Comparison of ENCODE assay signal across 11 cellular contexts in the genomic region with DNA sequence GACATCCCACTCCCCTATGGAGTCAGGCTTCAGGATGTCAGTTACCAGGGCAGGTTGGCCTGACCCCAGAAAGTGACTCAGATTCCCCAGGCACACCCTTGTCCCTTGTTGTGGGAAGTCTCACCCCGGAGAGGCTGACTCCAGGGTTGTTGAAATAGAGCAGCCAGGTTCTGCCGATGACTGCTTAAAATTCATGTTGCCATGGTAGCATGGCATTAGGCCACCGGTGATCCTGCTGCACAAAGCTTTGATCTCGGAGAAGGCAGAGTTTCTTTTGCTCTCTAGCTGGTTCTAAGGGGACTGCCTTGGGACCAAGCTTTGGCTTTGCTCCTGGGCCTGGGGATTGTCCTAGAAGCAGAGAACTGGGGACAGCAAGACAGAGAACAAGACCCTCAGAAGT.
DNase-seq lines count a peak whose midpoint lies in the region; ATAC-seq, FAIRE-seq and TF ChIP-seq lines count a peak whose summit lies in the region.
"Had no signal": no experiment of that assay in that cellular context is flagged by ENCODE, and none has a peak within 500 bp of the region (broad histone marks: within the 10 kb centered on the region; RNA-seq: fewer than 3 reads in every experiment).

No MANE protein-coding gene starts in this region.

- CTCF ChIA-PET in activated CD4-positive, alpha-beta T cell treated with anti-CD3 and anti-CD28 coated beads for 36 hours (lab: Charles Lee) = interaction anchor here (1.2 kb wide), 1 partner anchor 12 kb away, joined by 3 read pairs; no protein-coding TSS in a partner anchor

- no peaks in the 10 kb centered on the region for H3K9me3 ChIP-seq in right lobe of liver
- H3K9me3 ChIP-seq: BLaER1 treated with 17β-estradiol and CSF1 and Interleukin-3, amounts not matched to agents 10 nM and 100 nM had no signal

- no peak overlapping the region for H3K27ac Mint-ChIP-seq in activated CD4-positive, alpha-beta T cell treated with anti-CD3 and anti-CD28 coated beads for 36 hours
- peak overlapping the region; percentile 28 for H3K27ac Mint-ChIP-seq in stimulated activated naive CD8-positive, alpha-beta T cell treated with anti-CD3 and anti-CD28 coated beads, Interleukin-15, Interleukin-2, amounts not matched to agents 100 ng/mL and 50 ng/mL, for 24 hours
- H3K27ac Mint-ChIP-seq in CD14-positive monocyte = no peak overlapping the region
- H3K27ac Mint-ChIP-seq: activated T-cell treated with anti-CD3 and anti-CD28 coated beads, Interleukin-2, amount 50 U/mL, for 72 hours had no signal

- peak; percentile 63 for ATAC-seq in activated CD4-positive, alpha-beta T cell treated with anti-CD3 and anti-CD28 coated beads for 36 hours
- ATAC-seq in right lobe of liver (no peak), HG02970 (IDR thresholded peaks at IDR 0.05; ENCODE audit: low FRiP score, unreplicated experiment) (no peak)

- DNase-seq in activated CD4-positive, alpha-beta T cell treated with anti-CD3 and anti-CD28 coated beads for 36 hours = peak; percentile 36
- DNase-seq in activated CD4-positive, alpha-beta T cell treated with anti-CD3 and anti-CD28 coated beads, Interleukin-2, amount 50 U/mL, for 1 hour = no peak
- DNase-seq in RCC 7860 (ENCODE audit: low spot score) (peak; percentile 30), fibroblast of pulmonary artery (ENCODE audit: low read depth) (peak; percentile 52), right lobe of liver (no peak), CD14-positive monocyte (ENCODE audit: low spot score) (no peak)
- DNase-seq: activated T-cell treated with anti-CD3 and anti-CD28 coated beads, Interleukin-2, amount 50 U/mL, for 72 hours; kidney had no signal

- no peaks in the 10 kb centered on the region for H3K36me3 Mint-ChIP-seq in activated CD4-positive, alpha-beta T cell treated with anti-CD3 and anti-CD28 coated beads for 36 hours (ENCODE audit: low read depth)
- H3K36me3 Mint-ChIP-seq in stimulated activated naive CD8-positive, alpha-beta T cell treated with anti-CD3 and anti-CD28 coated beads, Interleukin-15, Interleukin-2, amounts not matched to agents 100 ng/mL and 50 ng/mL, for 24 hours (ENCODE audit: low read depth) = no peaks in the 10 kb centered on the region
- H3K36me3 Mint-ChIP-seq in CD14-positive monocyte = no peaks in the 10 kb centered on the region

- TF ChIP-seq CTCF in fibroblast of pulmonary artery (IDR thresholded peaks at IDR 0.05; ENCODE audit: low read length, missing control alignments) (no peak), right lobe of liver (IDR thresholded peaks at IDR 0.05) (no peak), CD14-positive monocyte (IDR thresholded peaks at IDR 0.05) (no peak)

- POLR2A ChIA-PET in activated CD4-positive, alpha-beta T cell treated with anti-CD3 and anti-CD28 coated beads for 36 hours (lab: Charles Lee) = no interaction called here

- no peaks in the 10 kb centered on the region for H3K27me3 ChIP-seq in right lobe of liver
- H3K27me3 ChIP-seq: BLaER1 treated with 17β-estradiol and CSF1 and Interleukin-3, amounts not matched to agents 10 nM and 100 nM had no signal

- 23% methylated on average over 2 of the region's 4 CpGs for WGBS in right lobe of liver (ENCODE audit: insufficient coverage, low coverage, low lambda C conversion rate, missing lambda C conversion rate)

- no peaks in the 10 kb centered on the region for H3K4me1 ChIP-seq in right lobe of liver

- intact Hi-C loops in activated CD4-positive, alpha-beta T cell treated with anti-CD3 and anti-CD28 coated beads for 36 hours (cut with DNase I, micrococcal nuclease) = no loop called here
- intact Hi-C loops in right lobe of liver (cut with DNase I) = no loop called here
- intact Hi-C loops in CD14-positive monocyte (cut with micrococcal nuclease) = no loop called here

- H3K27ac ChIP-seq in right lobe of liver = no peak overlapping the region
- H3K27ac ChIP-seq: BLaER1 treated with 17β-estradiol and CSF1 and Interleukin-3, amounts not matched to agents 10 nM and 100 nM had no signal

- H3K4me3 ChIP-seq in fibroblast of pulmonary artery (replicated peaks; ENCODE audit: low read depth, low read length) (no peak overlapping the region), right lobe of liver (no peak overlapping the region)
- H3K4me3 ChIP-seq: BLaER1 treated with 17β-estradiol and CSF1 and Interleukin-3, amounts not matched to agents 10 nM and 100 nM had no signal

- no peaks in the 10 kb centered on the region for H3K9me3 Mint-ChIP-seq in activated CD4-positive, alpha-beta T cell treated with anti-CD3 and anti-CD28 coated beads for 36 hours (ENCODE audit: low read depth)
- no peaks in the 10 kb centered on the region for H3K9me3 Mint-ChIP-seq in stimulated activated naive CD8-positive, alpha-beta T cell treated with anti-CD3 and anti-CD28 coated beads, Interleukin-15, Interleukin-2, amounts not matched to agents 100 ng/mL and 50 ng/mL, for 24 hours
- H3K9me3 Mint-ChIP-seq in CD14-positive monocyte = no peaks in the 10 kb centered on the region
- H3K9me3 Mint-ChIP-seq: activated T-cell treated with anti-CD3 and anti-CD28 coated beads, Interleukin-2, amount 50 U/mL, for 72 hours had no signal

- H3K4me1 Mint-ChIP-seq in activated CD4-positive, alpha-beta T cell treated with anti-CD3 and anti-CD28 coated beads for 36 hours = peaks cover 6% of the 10 kb centered on the region
- H3K4me1 Mint-ChIP-seq in stimulated activated naive CD8-positive, alpha-beta T cell treated with anti-CD3 and anti-CD28 coated beads, Interleukin-15, Interleukin-2, amounts not matched to agents 100 ng/mL and 50 ng/mL, for 24 hours (ENCODE audit: low read depth) = peaks cover 9% of the 10 kb centered on the region
- no peaks in the 10 kb centered on the region for H3K4me1 Mint-ChIP-seq in CD14-positive monocyte

- no peak for TF ChIP-seq POLR2A in right lobe of liver (IDR thresholded peaks at IDR 0.05)

- H3K36me3 ChIP-seq in right lobe of liver = no peaks in the 10 kb centered on the region
- H3K36me3 ChIP-seq: BLaER1 treated with 17β-estradiol and CSF1 and Interleukin-3, amounts not matched to agents 10 nM and 100 nM had no signal

- peaks cover 11% of the 10 kb centered on the region for H3K27me3 Mint-ChIP-seq in activated CD4-positive, alpha-beta T cell treated with anti-CD3 and anti-CD28 coated beads for 36 hours
- peaks cover 14% of the 10 kb centered on the region for H3K27me3 Mint-ChIP-seq in stimulated activated naive CD8-positive, alpha-beta T cell treated with anti-CD3 and anti-CD28 coated beads, Interleukin-15, Interleukin-2, amounts not matched to agents 100 ng/mL and 50 ng/mL, for 24 hours
- H3K27me3 Mint-ChIP-seq in CD14-positive monocyte (ENCODE audit: low read depth in 3 of 3) = peaks cover 27 to 46% (median 30%) of the 10 kb centered on the region in 3 donors

- FAIRE-seq in RCC 7860 (lab: Jason Lieb, UNC) = no peak
- FAIRE-seq: kidney had no signal

- no peak overlapping the region for H3K4me3 Mint-ChIP-seq in activated CD4-positive, alpha-beta T cell treated with anti-CD3 and anti-CD28 coated beads for 36 hours
- no peak overlapping the region for H3K4me3 Mint-ChIP-seq in stimulated activated naive CD8-positive, alpha-beta T cell treated with anti-CD3 and anti-CD28 coated beads, Interleukin-15, Interleukin-2, amounts not matched to agents 100 ng/mL and 50 ng/mL, for 24 hours
- no peak overlapping the region for H3K4me3 Mint-ChIP-seq in CD14-positive monocyte
- H3K4me3 Mint-ChIP-seq: activated T-cell treated with anti-CD3 and anti-CD28 coated beads, Interleukin-2, amount 50 U/mL, for 72 hours had no signal

Comparison
In these comparisons a context has a peak if more than half of its experiments do, and no peak if none do; other contexts are left out.
1. DNase-seq: peak in activated CD4-positive, alpha-beta T cell treated with anti-CD3 and anti-CD28 coated beads for 36 hours (single experiment), RCC 7860 (single experiment) and fibroblast of pulmonary artery (single experiment); none in activated CD4-positive, alpha-beta T cell treated with anti-CD3 and anti-CD28 coated beads, Interleukin-2, amount 50 U/mL, for 1 hour (single experiment), right lobe of liver (0 of 3) and CD14-positive monocyte (single experiment).